Comparison of ENCODE assay signal across 24 cellular contexts in genomic region chr13:76892488-76892887, GRCh38. TPM values are rescaled to one million over a fixed set of nuclear protein-coding genes. Genes with fewer than 3 reads are reported as not detected.
A peak's percentile ranks its signal among the peaks of the same experiment; 100 is the strongest.
DNase-seq lines count a peak whose midpoint lies in the region; ATAC-seq and TF ChIP-seq lines count a peak whose summit lies in the region.
"Had no signal": no experiment of that assay in that cellular context is flagged by ENCODE, and none has a peak within 500 bp of the region (broad histone marks: within the 10 kb centered on the region; RNA-seq: fewer than 3 reads in every experiment).

No MANE protein-coding gene starts in this region.

- 86% methylated on average over 1 of the region's 1 CpG for WGBS in esophagus muscularis mucosa

- intact Hi-C loops in esophagus muscularis mucosa (cut with DNase I), result no loop called here

- TF ChIP-seq POLR2A in esophagus muscularis mucosa (IDR thresholded peaks at IDR 0.05; ENCODE audit: low read depth), result no peak

- TF ChIP-seq CTCF in esophagus muscularis mucosa (IDR thresholded peaks at IDR 0.05), result no peak

- no peak overlapping the region for H3K27ac ChIP-seq in esophagus muscularis mucosa (replicated peaks in 1 of 4)
- H3K27ac ChIP-seq: C4-2B, HL-60, prostate gland, SJCRH30 had no signal

- no peak for TF ChIP-seq EP300 in esophagus muscularis mucosa (IDR thresholded peaks at IDR 0.05)

- no peaks in the 10 kb centered on the region for H3K27me3 ChIP-seq in esophagus muscularis mucosa
- H3K27me3 ChIP-seq: SJCRH30 had no signal

- H3K4me3 ChIP-seq in esophagus muscularis mucosa, result no peak overlapping the region
- H3K4me3 ChIP-seq: GM23338, lung, prostate gland, SJCRH30 had no signal

- no peaks in the 10 kb centered on the region for H3K36me3 ChIP-seq in esophagus muscularis mucosa
- H3K36me3 ChIP-seq: prostate gland, SJCRH30 had no signal

- H3K9me3 ChIP-seq in esophagus muscularis mucosa, result peaks cover 0 to 7% (median 3%) of the 10 kb centered on the region in 4 donors
- H3K9me3 ChIP-seq: prostate gland, SJCRH30 had no signal

- DNase-seq in esophagus muscularis mucosa (ENCODE audit: extremely low spot score) (no peak), COLO829 (ENCODE audit: low spot score) (no peak), activated gamma-delta T cell (lab: John Stamatoyannopoulos, UW) (no peak), SKM-1 treated with dmso at 0.1 percent for 144 hours (lab: John Stamatoyannopoulos, UW; ENCODE audit: unreplicated experiment) (no peak)
- DNase-seq: activated CD4-positive, alpha-beta T cell treated with anti-CD3 and anti-CD28 coated beads for 48 hours; activated naive CD4-positive, alpha-beta T cell treated with anti-CD3 and anti-CD28 coated beads, Interleukin-2, amount 50 U/mL, for 16 hours; activated T-cell treated with anti-CD3 and anti-CD28 coated beads, Interleukin-2, amount 50 U/mL, for 72 hours; dermis blood vessel endothelial cell; NCI-H1417 treated with DMSO at 0.1 percent for 48 hours; NCI-H510A treated with DMSO at 0.1 percent for 48 hours; SJCRH30 had no signal

- peaks cover 1 to 11% (median 7%) of the 10 kb centered on the region in 4 donors for H3K4me1 ChIP-seq in esophagus muscularis mucosa
- H3K4me1 ChIP-seq: prostate gland, SJCRH30 had no signal

- ATAC-seq in GM18867 (IDR thresholded peaks at IDR 0.05; ENCODE audit: unreplicated experiment) (peak; percentile 51), GM21390 (IDR thresholded peaks at IDR 0.05; ENCODE audit: unreplicated experiment) (peak; percentile 42), HG02938 (IDR thresholded peaks at IDR 0.05; ENCODE audit: unreplicated experiment) (peak; percentile 54), HG03571 (IDR thresholded peaks at IDR 0.05; ENCODE audit: unreplicated experiment) (peak; percentile 53)
- ATAC-seq: activated T-cell treated with anti-CD3 and anti-CD28 coated beads, Interleukin-2, amount 50 U/mL, for 72 hours; GM23338; HepG2 had no signal

RNA-seq across cellular contexts. Expression of gene KCTD12, which starts 6.3 kb away (rescaled TPM):
- 100 to 1,000 TPM; 112 to 169 (median 148) TPM for total RNA-seq in esophagus muscularis mucosa
- total RNA-seq: HepG2 had no signal

RNA-seq across cellular contexts. Expression of gene ACOD1, which starts 55.8 kb away (rescaled TPM):
- total RNA-seq in esophagus muscularis mucosa, result not detected
- total RNA-seq: activated T-cell treated with anti-CD3 and anti-CD28 coated beads, Interleukin-2, amount 50 U/mL, for 72 hours; cardiac septum; dermis blood vessel endothelial cell; GM23338; HepG2; kidney epithelial cell; lung; M059J; prostate gland; SJCRH30 had no signal
